1 cellular context compared by ENCODE assay signal in the genomic region with DNA sequence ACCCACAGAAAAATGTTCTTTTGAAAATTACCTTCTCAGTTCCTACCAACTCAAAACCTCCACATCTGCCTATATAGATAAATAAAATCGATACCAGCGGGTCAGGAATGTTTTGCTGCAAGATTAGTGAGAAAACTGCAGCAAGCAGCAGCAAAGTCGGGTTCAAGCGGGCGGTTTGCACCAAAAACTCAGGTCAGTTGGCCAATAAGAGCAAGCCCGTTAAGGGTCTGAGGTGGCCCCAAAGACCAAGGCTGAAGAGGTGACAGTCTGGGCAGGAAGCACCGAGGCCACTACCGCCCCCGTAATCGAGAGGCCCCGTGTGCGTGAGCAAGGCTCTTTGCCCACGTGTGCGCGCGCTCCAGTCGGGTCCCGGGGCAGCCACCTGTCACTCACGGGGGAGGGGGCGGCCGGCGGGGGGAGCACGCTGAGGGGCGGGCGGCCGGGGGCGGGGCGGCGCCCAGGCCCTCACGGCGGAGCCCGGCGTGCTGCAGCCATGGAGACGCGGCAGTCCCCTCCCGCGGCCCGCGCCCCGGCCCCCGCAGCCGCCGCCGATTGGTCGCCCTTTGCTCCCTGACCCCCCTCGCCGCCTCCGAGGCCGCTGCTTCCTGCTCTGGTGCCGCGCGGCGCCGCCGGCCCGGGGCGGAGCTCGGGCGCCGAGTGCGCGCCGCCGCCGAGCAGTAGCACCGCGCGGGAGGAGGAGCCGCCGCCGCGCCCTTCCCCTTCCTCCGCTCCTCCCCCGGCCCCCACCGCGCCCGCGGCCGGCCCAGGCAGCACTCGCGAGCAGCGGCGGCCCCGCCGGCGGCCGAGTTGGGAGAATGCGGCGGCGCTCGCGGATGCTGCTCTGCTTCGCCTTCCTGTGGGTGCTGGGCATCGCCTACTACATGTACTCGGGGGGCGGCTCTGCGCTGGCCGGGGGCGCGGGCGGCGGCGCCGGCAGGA.
A peak's percentile ranks its signal among the peaks of the same experiment; 100 is the strongest.
TF ChIP-seq lines count a peak whose summit lies in the region.

A gene (plus strand): TSS at position 773 of the 939 bp plus-strand sequence. CDS start 43 bp downstream, at position 816.

TF ChIP-seq in HEK293, 187 proteins besides CTCF, POLR2A, EP300 and RAD21 (continued from another document and continues in another):
- TF ChIP-seq ZNF549 (tag by site-specific recombination; IDR thresholded peaks at IDR 0.05) = 0 out of 2 replicates have a peak, but pooled peaks have one; percentile 10
- TF ChIP-seq ZNF660 (tag by site-specific recombination; IDR thresholded peaks at IDR 0.05) = peak; percentile 86
- TF ChIP-seq, protein P1, sequence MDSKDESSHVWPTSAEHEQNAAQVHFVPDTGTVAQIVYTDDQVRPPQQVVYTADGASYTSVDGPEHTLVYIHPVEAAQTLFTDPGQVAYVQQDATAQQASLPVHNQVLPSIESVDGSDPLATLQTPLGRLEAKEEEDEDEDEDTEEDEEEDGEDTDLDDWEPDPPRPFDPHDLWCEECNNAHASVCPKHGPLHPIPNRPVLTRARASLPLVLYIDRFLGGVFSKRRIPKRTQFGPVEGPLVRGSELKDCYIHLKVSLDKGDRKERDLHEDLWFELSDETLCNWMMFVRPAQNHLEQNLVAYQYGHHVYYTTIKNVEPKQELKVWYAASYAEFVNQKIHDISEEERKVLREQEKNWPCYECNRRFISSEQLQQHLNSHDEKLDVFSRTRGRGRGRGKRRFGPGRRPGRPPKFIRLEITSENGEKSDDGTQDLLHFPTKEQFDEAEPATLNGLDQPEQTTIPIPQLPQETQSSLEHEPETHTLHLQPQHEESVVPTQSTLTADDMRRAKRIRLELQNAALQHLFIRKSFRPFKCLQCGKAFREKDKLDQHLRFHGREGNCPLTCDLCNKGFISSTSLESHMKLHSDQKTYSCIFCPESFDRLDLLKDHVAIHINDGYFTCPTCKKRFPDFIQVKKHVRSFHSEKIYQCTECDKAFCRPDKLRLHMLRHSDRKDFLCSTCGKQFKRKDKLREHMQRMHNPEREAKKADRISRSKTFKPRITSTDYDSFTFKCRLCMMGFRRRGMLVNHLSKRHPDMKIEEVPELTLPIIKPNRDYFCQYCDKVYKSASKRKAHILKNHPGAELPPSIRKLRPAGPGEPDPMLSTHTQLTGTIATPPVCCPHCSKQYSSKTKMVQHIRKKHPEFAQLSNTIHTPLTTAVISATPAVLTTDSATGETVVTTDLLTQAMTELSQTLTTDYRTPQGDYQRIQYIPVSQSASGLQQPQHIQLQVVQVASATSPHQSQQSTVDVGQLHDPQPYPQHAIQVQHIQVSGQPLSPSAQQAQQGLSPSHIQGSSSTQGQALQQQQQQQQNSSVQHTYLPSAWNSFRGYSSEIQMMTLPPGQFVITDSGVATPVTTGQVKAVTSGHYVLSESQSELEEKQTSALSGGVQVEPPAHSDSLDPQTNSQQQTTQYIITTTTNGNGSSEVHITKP (tag by site-specific recombination; IDR thresholded peaks at IDR 0.05) = peak; percentile 33; the same call in 1 of the 2 replicates
- TF ChIP-seq, protein P2, sequence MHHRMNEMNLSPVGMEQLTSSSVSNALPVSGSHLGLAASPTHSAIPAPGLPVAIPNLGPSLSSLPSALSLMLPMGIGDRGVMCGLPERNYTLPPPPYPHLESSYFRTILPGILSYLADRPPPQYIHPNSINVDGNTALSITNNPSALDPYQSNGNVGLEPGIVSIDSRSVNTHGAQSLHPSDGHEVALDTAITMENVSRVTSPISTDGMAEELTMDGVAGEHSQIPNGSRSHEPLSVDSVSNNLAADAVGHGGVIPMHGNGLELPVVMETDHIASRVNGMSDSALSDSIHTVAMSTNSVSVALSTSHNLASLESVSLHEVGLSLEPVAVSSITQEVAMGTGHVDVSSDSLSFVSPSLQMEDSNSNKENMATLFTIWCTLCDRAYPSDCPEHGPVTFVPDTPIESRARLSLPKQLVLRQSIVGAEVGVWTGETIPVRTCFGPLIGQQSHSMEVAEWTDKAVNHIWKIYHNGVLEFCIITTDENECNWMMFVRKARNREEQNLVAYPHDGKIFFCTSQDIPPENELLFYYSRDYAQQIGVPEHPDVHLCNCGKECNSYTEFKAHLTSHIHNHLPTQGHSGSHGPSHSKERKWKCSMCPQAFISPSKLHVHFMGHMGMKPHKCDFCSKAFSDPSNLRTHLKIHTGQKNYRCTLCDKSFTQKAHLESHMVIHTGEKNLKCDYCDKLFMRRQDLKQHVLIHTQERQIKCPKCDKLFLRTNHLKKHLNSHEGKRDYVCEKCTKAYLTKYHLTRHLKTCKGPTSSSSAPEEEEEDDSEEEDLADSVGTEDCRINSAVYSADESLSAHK (tag by site-specific recombination; IDR thresholded peaks at IDR 0.05) = no peak
- TF ChIP-seq, protein P3, sequence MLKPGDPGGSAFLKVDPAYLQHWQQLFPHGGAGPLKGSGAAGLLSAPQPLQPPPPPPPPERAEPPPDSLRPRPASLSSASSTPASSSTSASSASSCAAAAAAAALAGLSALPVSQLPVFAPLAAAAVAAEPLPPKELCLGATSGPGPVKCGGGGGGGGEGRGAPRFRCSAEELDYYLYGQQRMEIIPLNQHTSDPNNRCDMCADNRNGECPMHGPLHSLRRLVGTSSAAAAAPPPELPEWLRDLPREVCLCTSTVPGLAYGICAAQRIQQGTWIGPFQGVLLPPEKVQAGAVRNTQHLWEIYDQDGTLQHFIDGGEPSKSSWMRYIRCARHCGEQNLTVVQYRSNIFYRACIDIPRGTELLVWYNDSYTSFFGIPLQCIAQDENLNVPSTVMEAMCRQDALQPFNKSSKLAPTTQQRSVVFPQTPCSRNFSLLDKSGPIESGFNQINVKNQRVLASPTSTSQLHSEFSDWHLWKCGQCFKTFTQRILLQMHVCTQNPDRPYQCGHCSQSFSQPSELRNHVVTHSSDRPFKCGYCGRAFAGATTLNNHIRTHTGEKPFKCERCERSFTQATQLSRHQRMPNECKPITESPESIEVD (tag by site-specific recombination; IDR thresholded peaks at IDR 0.05) = no peak; the same call in 1 of the 2 replicates
- no peak for TF ChIP-seq ZNF169 (tag by site-specific recombination; IDR thresholded peaks at IDR 0.05)
- no peak for TF ChIP-seq ZBTB7A (tag by site-specific recombination; IDR thresholded peaks at IDR 0.05; ENCODE audit: low read depth)
- TF ChIP-seq, protein P4, sequence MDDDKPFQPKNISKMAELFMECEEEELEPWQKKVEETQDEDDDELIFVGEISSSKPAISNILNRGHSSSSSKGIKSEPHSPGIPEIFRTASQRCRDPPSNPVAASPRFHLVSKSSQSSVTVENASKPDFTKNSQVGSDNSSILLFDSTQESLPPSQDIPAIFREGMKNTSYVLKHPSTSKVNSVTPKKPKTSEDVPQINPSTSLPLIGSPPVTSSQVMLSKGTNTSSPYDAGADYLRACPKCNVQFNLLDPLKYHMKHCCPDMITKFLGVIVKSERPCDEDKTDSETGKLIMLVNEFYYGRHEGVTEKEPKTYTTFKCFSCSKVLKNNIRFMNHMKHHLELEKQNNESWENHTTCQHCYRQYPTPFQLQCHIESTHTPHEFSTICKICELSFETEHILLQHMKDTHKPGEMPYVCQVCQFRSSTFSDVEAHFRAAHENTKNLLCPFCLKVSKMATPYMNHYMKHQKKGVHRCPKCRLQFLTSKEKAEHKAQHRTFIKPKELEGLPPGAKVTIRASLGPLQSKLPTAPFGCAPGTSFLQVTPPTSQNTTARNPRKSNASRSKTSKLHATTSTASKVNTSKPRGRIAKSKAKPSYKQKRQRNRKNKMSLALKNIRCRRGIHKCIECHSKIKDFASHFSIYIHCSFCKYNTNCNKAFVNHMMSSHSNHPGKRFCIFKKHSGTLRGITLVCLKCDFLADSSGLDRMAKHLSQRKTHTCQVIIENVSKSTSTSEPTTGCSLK (tag by site-specific recombination; IDR thresholded peaks at IDR 0.05) = no peak
- no peak for TF ChIP-seq ZNF571 (tag by site-specific recombination; IDR thresholded peaks at IDR 0.05)
- TF ChIP-seq ZNF274 (IDR thresholded peaks at IDR 0.05; ENCODE audit: low read length) = no peak
- no peak for TF ChIP-seq ZNF274 (tag by site-specific recombination; IDR thresholded peaks at IDR 0.05; ENCODE audit: borderline replicate concordance)
- no peak for TF ChIP-seq TRIM28 (IDR thresholded peaks at IDR 0.05; ENCODE audit: borderline replicate concordance, low read length)
- TF ChIP-seq, protein P5, sequence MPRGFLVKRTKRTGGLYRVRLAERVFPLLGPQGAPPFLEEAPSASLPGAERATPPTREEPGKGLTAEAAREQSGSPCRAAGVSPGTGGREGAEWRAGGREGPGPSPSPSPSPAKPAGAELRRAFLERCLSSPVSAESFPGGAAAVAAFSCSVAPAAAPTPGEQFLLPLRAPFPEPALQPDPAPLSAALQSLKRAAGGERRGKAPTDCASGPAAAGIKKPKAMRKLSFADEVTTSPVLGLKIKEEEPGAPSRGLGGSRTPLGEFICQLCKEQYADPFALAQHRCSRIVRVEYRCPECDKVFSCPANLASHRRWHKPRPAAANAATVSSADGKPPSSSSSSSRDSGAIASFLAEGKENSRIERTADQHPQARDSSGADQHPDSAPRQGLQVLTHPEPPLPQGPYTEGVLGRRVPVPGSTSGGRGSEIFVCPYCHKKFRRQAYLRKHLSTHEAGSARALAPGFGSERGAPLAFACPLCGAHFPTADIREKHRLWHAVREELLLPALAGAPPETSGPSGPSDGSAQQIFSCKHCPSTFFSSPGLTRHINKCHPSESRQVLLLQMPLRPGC (tag by site-specific recombination; IDR thresholded peaks at IDR 0.05) = no peak
- no peak for TF ChIP-seq ZNF624 (tag by site-specific recombination; IDR thresholded peaks at IDR 0.05)
- TF ChIP-seq ZNF514 (tag by site-specific recombination; IDR thresholded peaks at IDR 0.05) = no peak
- TF ChIP-seq, protein P6, sequence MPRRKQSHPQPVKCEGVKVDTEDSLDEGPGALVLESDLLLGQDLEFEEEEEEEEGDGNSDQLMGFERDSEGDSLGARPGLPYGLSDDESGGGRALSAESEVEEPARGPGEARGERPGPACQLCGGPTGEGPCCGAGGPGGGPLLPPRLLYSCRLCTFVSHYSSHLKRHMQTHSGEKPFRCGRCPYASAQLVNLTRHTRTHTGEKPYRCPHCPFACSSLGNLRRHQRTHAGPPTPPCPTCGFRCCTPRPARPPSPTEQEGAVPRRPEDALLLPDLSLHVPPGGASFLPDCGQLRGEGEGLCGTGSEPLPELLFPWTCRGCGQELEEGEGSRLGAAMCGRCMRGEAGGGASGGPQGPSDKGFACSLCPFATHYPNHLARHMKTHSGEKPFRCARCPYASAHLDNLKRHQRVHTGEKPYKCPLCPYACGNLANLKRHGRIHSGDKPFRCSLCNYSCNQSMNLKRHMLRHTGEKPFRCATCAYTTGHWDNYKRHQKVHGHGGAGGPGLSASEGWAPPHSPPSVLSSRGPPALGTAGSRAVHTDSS (tag by site-specific recombination; IDR thresholded peaks at IDR 0.05) = no peak
- TF ChIP-seq, protein P7, sequence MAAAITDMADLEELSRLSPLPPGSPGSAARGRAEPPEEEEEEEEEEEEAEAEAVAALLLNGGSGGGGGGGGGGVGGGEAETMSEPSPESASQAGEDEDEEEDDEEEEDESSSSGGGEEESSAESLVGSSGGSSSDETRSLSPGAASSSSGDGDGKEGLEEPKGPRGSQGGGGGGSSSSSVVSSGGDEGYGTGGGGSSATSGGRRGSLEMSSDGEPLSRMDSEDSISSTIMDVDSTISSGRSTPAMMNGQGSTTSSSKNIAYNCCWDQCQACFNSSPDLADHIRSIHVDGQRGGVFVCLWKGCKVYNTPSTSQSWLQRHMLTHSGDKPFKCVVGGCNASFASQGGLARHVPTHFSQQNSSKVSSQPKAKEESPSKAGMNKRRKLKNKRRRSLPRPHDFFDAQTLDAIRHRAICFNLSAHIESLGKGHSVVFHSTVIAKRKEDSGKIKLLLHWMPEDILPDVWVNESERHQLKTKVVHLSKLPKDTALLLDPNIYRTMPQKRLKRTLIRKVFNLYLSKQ (tag by site-specific recombination; IDR thresholded peaks at IDR 0.05; ENCODE audit: borderline replicate concordance) = no peak
- TF ChIP-seq ZNF174 (tag by site-specific recombination; IDR thresholded peaks at IDR 0.05) = no peak
- TF ChIP-seq ZNF2 (tag by site-specific recombination; IDR thresholded peaks at IDR 0.05) = 0 out of 2 replicates have a peak, but pooled peaks have one; percentile 32
- TF ChIP-seq ZNF433 (tag by site-specific recombination; IDR thresholded peaks at IDR 0.05; ENCODE audit: low read depth) = no peak
- TF ChIP-seq ZNF48 (tag by site-specific recombination; IDR thresholded peaks at IDR 0.05) = no peak
- no peak; the same call in 1 of the 2 replicates for TF ChIP-seq WT1 (tag by site-specific recombination; IDR thresholded peaks at IDR 0.05)
- no peak for TF ChIP-seq ZNF785 (tag by site-specific recombination; IDR thresholded peaks at IDR 0.05)
- no peak for TF ChIP-seq ZNF311 (tag by site-specific recombination; IDR thresholded peaks at IDR 0.05; ENCODE audit: borderline replicate concordance)
- TF ChIP-seq ZSCAN23 (tag by site-specific recombination; IDR thresholded peaks at IDR 0.05) = no peak
- peak; percentile 36 for TF ChIP-seq KLF10 (tag by site-specific recombination; IDR thresholded peaks at IDR 0.05)
- no peak for TF ChIP-seq ZNF658 (tag by site-specific recombination; IDR thresholded peaks at IDR 0.05)
- TF ChIP-seq ZNF837 (tag by site-specific recombination; IDR thresholded peaks at IDR 0.05) = no peak
- TF ChIP-seq, protein P8, sequence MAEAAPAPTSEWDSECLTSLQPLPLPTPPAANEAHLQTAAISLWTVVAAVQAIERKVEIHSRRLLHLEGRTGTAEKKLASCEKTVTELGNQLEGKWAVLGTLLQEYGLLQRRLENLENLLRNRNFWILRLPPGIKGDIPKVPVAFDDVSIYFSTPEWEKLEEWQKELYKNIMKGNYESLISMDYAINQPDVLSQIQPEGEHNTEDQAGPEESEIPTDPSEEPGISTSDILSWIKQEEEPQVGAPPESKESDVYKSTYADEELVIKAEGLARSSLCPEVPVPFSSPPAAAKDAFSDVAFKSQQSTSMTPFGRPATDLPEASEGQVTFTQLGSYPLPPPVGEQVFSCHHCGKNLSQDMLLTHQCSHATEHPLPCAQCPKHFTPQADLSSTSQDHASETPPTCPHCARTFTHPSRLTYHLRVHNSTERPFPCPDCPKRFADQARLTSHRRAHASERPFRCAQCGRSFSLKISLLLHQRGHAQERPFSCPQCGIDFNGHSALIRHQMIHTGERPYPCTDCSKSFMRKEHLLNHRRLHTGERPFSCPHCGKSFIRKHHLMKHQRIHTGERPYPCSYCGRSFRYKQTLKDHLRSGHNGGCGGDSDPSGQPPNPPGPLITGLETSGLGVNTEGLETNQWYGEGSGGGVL (tag by site-specific recombination; IDR thresholded peaks at IDR 0.05) = peak; percentile 44; the same call in 1 of the 2 replicates
- peak; percentile 19; the same call in 1 of the 2 replicates for TF ChIP-seq SCRT1 (tag by site-specific recombination; IDR thresholded peaks at IDR 0.05; ENCODE audit: borderline replicate concordance)
- no peak for TF ChIP-seq BCL11B (tag by site-specific recombination; IDR thresholded peaks at IDR 0.05; ENCODE audit: low read depth)
- no peak for TF ChIP-seq ZNF37A (tag by site-specific recombination; IDR thresholded peaks at IDR 0.05)
- no peak for TF ChIP-seq ZIC2 (tag by site-specific recombination; IDR thresholded peaks at IDR 0.05)
- TF ChIP-seq ZNF112 (tag by site-specific recombination; IDR thresholded peaks at IDR 0.05) = no peak
